ENCODE assay signal across 1 cellular context in genomic region chr17:81229666-81229920, GRCh38.
TF ChIP-seq lines count a peak whose summit lies in the region.

No MANE protein-coding gene starts in this region.

TF ChIP-seq in IMR-90, 13 proteins besides CTCF, POLR2A, EP300 and RAD21:
- TF ChIP-seq MAFK (IDR thresholded peaks at IDR 0.05; ENCODE audit: low read depth, low read length) (no peak), NFE2L2 (IDR thresholded peaks at IDR 0.05; ENCODE audit: low read depth, low read length) (no peak), FOS (IDR thresholded peaks at IDR 0.05; ENCODE audit: low read depth, low read length) (no peak), CHD1 (IDR thresholded peaks at IDR 0.05; ENCODE audit: low read depth, low read length) (no peak), ELK1 (IDR thresholded peaks at IDR 0.05; ENCODE audit: borderline replicate concordance, low read depth, low read length) (no peak), RCOR1 (IDR thresholded peaks at IDR 0.05; ENCODE audit: insufficient replicate concordance, low read length) (no peak), BHLHE40 (IDR thresholded peaks at IDR 0.05; ENCODE audit: low read depth, low read length) (no peak), RFX5 (IDR thresholded peaks at IDR 0.05; ENCODE audit: low read depth, low read length) (no peak), MXI1 (IDR thresholded peaks at IDR 0.05; ENCODE audit: borderline replicate concordance, low read depth, low read length) (no peak), MAZ (IDR thresholded peaks at IDR 0.05; ENCODE audit: borderline replicate concordance, low read depth, low read length) (no peak), CEBPB (IDR thresholded peaks at IDR 0.05; ENCODE audit: low read depth, low read length) (no peak)
- TF ChIP-seq, protein P1, sequence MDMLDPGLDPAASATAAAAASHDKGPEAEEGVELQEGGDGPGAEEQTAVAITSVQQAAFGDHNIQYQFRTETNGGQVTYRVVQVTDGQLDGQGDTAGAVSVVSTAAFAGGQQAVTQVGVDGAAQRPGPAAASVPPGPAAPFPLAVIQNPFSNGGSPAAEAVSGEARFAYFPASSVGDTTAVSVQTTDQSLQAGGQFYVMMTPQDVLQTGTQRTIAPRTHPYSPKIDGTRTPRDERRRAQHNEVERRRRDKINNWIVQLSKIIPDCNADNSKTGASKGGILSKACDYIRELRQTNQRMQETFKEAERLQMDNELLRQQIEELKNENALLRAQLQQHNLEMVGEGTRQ (IDR thresholded peaks at IDR 0.05; ENCODE audit: low read depth, low read length): no peak
TF ChIP-seq in IMR-90: peak in this region for 0.
